In the genomic region with DNA sequence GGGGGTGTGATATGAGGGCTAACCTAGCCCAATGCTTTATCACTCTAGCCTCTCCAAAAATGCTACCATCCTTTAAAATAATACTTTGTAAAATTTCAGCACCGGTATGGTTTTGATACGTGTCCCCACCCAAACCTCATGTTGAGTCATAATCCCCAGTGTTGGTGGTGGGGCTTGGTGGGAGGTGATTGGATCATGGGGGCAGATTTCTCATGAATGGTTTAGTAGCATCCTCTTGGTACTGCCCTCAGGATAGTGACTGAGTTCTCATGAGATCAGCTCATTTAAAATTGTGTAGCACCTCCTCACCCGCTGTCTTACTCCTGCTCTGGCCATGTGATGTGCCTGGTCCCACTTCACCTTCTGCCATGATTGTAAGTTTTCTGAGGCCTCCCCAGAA, we compare ENCODE assay signal across 15 cellular contexts. TPM values are rescaled to one million over a fixed set of nuclear protein-coding genes. Genes with fewer than 3 reads are reported as not detected.
A peak's percentile ranks its signal among the peaks of the same experiment; 100 is the strongest.
DNase-seq lines count a peak whose midpoint lies in the region; ATAC-seq and TF ChIP-seq lines count a peak whose summit lies in the region.
"Had no signal": no experiment of that assay in that cellular context is flagged by ENCODE, and none has a peak within 500 bp of the region (broad histone marks: within the 10 kb centered on the region; RNA-seq: fewer than 3 reads in every experiment).

No MANE protein-coding gene starts in this region.

- no peak overlapping the region for H3K4me2 ChIP-seq in SK-N-SH
- H3K4me2 ChIP-seq: BLaER1 had no signal

- no peaks in the 10 kb centered on the region for H3K9me3 ChIP-seq in SK-N-SH
- H3K9me3 ChIP-seq: BLaER1, HAP-1 had no signal

- no peaks in the 10 kb centered on the region for H3K9me2 ChIP-seq in SK-N-SH

- no peak overlapping the region for H2AFZ ChIP-seq in SK-N-SH (ENCODE audit: low read depth)

- WGBS in SK-N-SH (ENCODE audit: low lambda C conversion rate), result 100% methylated on average over 1 of the region's 3 CpGs

- H3K36me3 ChIP-seq in SK-N-SH (replicated peaks in 1 of 2; ENCODE audit: control insufficient read depth in 1 of 2, insufficient read depth in 2 of 2, low read length in 1 of 2), result no peaks in the 10 kb centered on the region
- H3K36me3 ChIP-seq: BLaER1, HAP-1 had no signal

- POLR2A ChIA-PET in activated CD4-positive, alpha-beta memory T cell treated with anti-CD3 and anti-CD28 coated beads for 36 hours (lab: Charles Lee), result no interaction called here
- POLR2A ChIA-PET in activated CD4-positive, alpha-beta memory T cell treated with anti-CD3 and anti-CD28 coated beads, Interleukin-2, amount 10 ng/mL, durations not matched to agents 7 days and 5 days (lab: Charles Lee), result no interaction called here
- POLR2A ChIA-PET in SK-N-SH (lab: Yijun Ruan, JAX), result no interaction called here

- no peaks in the 10 kb centered on the region for H3K36me3 Mint-ChIP-seq in activated CD4-positive, alpha-beta memory T cell treated with anti-CD3 and anti-CD28 coated beads for 36 hours
- no peaks in the 10 kb centered on the region for H3K36me3 Mint-ChIP-seq in activated CD4-positive, alpha-beta memory T cell treated with anti-CD3 and anti-CD28 coated beads, Interleukin-2, amount 10 ng/mL, durations not matched to agents 7 days and 5 days (ENCODE audit: low read depth)
- H3K36me3 Mint-ChIP-seq in activated naive CD4-positive, alpha-beta T cell treated with anti-CD3 and anti-CD28 coated beads, Interleukin-2, amount 10 ng/mL, durations not matched to agents 7 days and 5 days, result no peaks in the 10 kb centered on the region
- no peaks in the 10 kb centered on the region for H3K36me3 Mint-ChIP-seq in activated naive CD8-positive, alpha-beta T cell treated with anti-CD3 and anti-CD28 coated beads for 36 hours
- H3K36me3 Mint-ChIP-seq: CD4-positive, CD25-positive, alpha-beta regulatory T cell had no signal

- no peak overlapping the region for H3K4me3 Mint-ChIP-seq in activated CD4-positive, alpha-beta memory T cell treated with anti-CD3 and anti-CD28 coated beads for 36 hours
- H3K4me3 Mint-ChIP-seq in activated CD4-positive, alpha-beta memory T cell treated with anti-CD3 and anti-CD28 coated beads, Interleukin-2, amount 10 ng/mL, durations not matched to agents 7 days and 5 days, result no peak overlapping the region
- H3K4me3 Mint-ChIP-seq in activated naive CD4-positive, alpha-beta T cell treated with anti-CD3 and anti-CD28 coated beads, Interleukin-2, amount 10 ng/mL, durations not matched to agents 7 days and 5 days, result no peak overlapping the region
- H3K4me3 Mint-ChIP-seq in activated naive CD8-positive, alpha-beta T cell treated with anti-CD3 and anti-CD28 coated beads for 36 hours, result no peak overlapping the region
- H3K4me3 Mint-ChIP-seq: CD4-positive, CD25-positive, alpha-beta regulatory T cell had no signal

- H3K4me3 ChIP-seq in SK-N-SH (ENCODE audit: low read depth in 2 of 2, low read length in 1 of 2), result no peak overlapping the region
- H3K4me3 ChIP-seq: BLaER1, HAP-1 had no signal

- H3F3A ChIP-seq in SK-N-SH (replicated peaks; ENCODE audit: insufficient read depth), result no peaks in the 10 kb centered on the region

- H3K27ac Mint-ChIP-seq in activated CD4-positive, alpha-beta memory T cell treated with anti-CD3 and anti-CD28 coated beads for 36 hours, result no peak overlapping the region
- no peak overlapping the region for H3K27ac Mint-ChIP-seq in activated CD4-positive, alpha-beta memory T cell treated with anti-CD3 and anti-CD28 coated beads, Interleukin-2, amount 10 ng/mL, durations not matched to agents 7 days and 5 days
- H3K27ac Mint-ChIP-seq in activated naive CD4-positive, alpha-beta T cell treated with anti-CD3 and anti-CD28 coated beads, Interleukin-2, amount 10 ng/mL, durations not matched to agents 7 days and 5 days, result no peak overlapping the region
- H3K27ac Mint-ChIP-seq in activated naive CD8-positive, alpha-beta T cell treated with anti-CD3 and anti-CD28 coated beads for 36 hours, result no peak overlapping the region
- H3K27ac Mint-ChIP-seq: CD4-positive, CD25-positive, alpha-beta regulatory T cell had no signal

- H4K20me1 ChIP-seq in SK-N-SH (ENCODE audit: insufficient read depth), result no peaks in the 10 kb centered on the region
- H4K20me1 ChIP-seq: BLaER1 had no signal

- no peak for TF ChIP-seq CTCF in SK-N-SH (IDR thresholded peaks at IDR 0.05)

- CTCF ChIA-PET in activated CD4-positive, alpha-beta memory T cell treated with anti-CD3 and anti-CD28 coated beads for 36 hours (lab: Charles Lee), result interaction anchor here (0.8 kb wide), 1 partner anchor 40 kb away, joined by 4 read pairs; no protein-coding TSS in a partner anchor
- CTCF ChIA-PET in activated CD4-positive, alpha-beta memory T cell treated with anti-CD3 and anti-CD28 coated beads, Interleukin-2, amount 10 ng/mL, durations not matched to agents 7 days and 5 days (lab: Charles Lee), result interaction anchor here (0.6 to 0.9 kb wide), 3 partner anchors 14 to 198 kb away, joined by 3 to 4 read pairs (median 3); no protein-coding TSS in a partner anchor
- CTCF ChIA-PET in activated naive CD4-positive, alpha-beta T cell treated with anti-CD3 and anti-CD28 coated beads, Interleukin-2, amount 10 ng/mL, durations not matched to agents 7 days and 5 days (lab: Charles Lee), result no interaction called here
- CTCF ChIA-PET in SK-N-SH (lab: Yijun Ruan, JAX), result interaction anchor here (0.9 kb wide), 1 partner anchor 11 kb away, joined by 4 read pairs; no protein-coding TSS in a partner anchor

- peak; percentile 29 for DNase-seq in activated CD4-positive, alpha-beta memory T cell treated with anti-CD3 and anti-CD28 coated beads for 36 hours
- no peak for DNase-seq in activated CD4-positive, alpha-beta memory T cell treated with anti-CD3 and anti-CD28 coated beads, Interleukin-2, amount 10 ng/mL, durations not matched to agents 7 days and 5 days
- DNase-seq in activated naive CD4-positive, alpha-beta T cell treated with Interleukin-2 at 50 U/mL for 16 hours, result peak; percentile 22
- no peak for DNase-seq in activated naive CD4-positive, alpha-beta T cell treated with anti-CD3 and anti-CD28 coated beads, Interleukin-2, amount 10 ng/mL, durations not matched to agents 7 days and 5 days
- peak; percentile 8 for DNase-seq in activated naive CD8-positive, alpha-beta T cell treated with anti-CD3 and anti-CD28 coated beads for 36 hours
- peak; percentile 19 for DNase-seq in stimulated activated naive CD8-positive, alpha-beta T cell treated with anti-CD3 and anti-CD28 coated beads, Interleukin-15, Interleukin-2, amounts not matched to agents 100 U/mL and 50 U/mL, for 24 hours
- DNase-seq in SK-N-SH (no peak), cardiac septum (ENCODE audit: low spot score) (no peak)
- DNase-seq: 8988T; AML-193; CD4-positive, CD25-positive, alpha-beta regulatory T cell; DMS53; GF-D8 had no signal

- no peaks in the 10 kb centered on the region for H3K27me3 Mint-ChIP-seq in activated CD4-positive, alpha-beta memory T cell treated with anti-CD3 and anti-CD28 coated beads for 36 hours
- H3K27me3 Mint-ChIP-seq in activated CD4-positive, alpha-beta memory T cell treated with anti-CD3 and anti-CD28 coated beads, Interleukin-2, amount 10 ng/mL, durations not matched to agents 7 days and 5 days, result peaks cover 2% of the 10 kb centered on the region
- peaks cover 5% of the 10 kb centered on the region for H3K27me3 Mint-ChIP-seq in activated naive CD4-positive, alpha-beta T cell treated with anti-CD3 and anti-CD28 coated beads, Interleukin-2, amount 10 ng/mL, durations not matched to agents 7 days and 5 days
- no peaks in the 10 kb centered on the region for H3K27me3 Mint-ChIP-seq in activated naive CD8-positive, alpha-beta T cell treated with anti-CD3 and anti-CD28 coated beads for 36 hours

- peaks cover 0 to 1% of the 10 kb centered on the region in 2 experiments; a peak in 1 of 4 replicates for H3K4me1 ChIP-seq in SK-N-SH (ENCODE audit: control insufficient read depth in 1 of 2, insufficient read depth in 2 of 2, low read depth in 1 of 2, low read length in 1 of 2)
- H3K4me1 ChIP-seq: HAP-1 had no signal

- H3K27ac ChIP-seq in SK-N-SH (ENCODE audit: low read depth in 2 of 2, low read length in 1 of 2), result no peak overlapping the region
- H3K27ac ChIP-seq: BLaER1 had no signal

- peak; percentile 86 for ATAC-seq in stimulated activated naive CD8-positive, alpha-beta T cell treated with anti-CD3 and anti-CD28 coated beads, Interleukin-15, Interleukin-2, amounts not matched to agents 100 U/mL and 50 U/mL, for 24 hours

- no peak for TF ChIP-seq RAD21 in SK-N-SH (IDR thresholded peaks at IDR 0.05; ENCODE audit: low read length)

- no peaks in the 10 kb centered on the region for H3K4me1 Mint-ChIP-seq in activated CD4-positive, alpha-beta memory T cell treated with anti-CD3 and anti-CD28 coated beads for 36 hours (ENCODE audit: low read depth)
- peaks cover 6% of the 10 kb centered on the region for H3K4me1 Mint-ChIP-seq in activated CD4-positive, alpha-beta memory T cell treated with anti-CD3 and anti-CD28 coated beads, Interleukin-2, amount 10 ng/mL, durations not matched to agents 7 days and 5 days
- H3K4me1 Mint-ChIP-seq in activated naive CD4-positive, alpha-beta T cell treated with anti-CD3 and anti-CD28 coated beads, Interleukin-2, amount 10 ng/mL, durations not matched to agents 7 days and 5 days, result no peaks in the 10 kb centered on the region
- peaks cover 3% of the 10 kb centered on the region for H3K4me1 Mint-ChIP-seq in activated naive CD8-positive, alpha-beta T cell treated with anti-CD3 and anti-CD28 coated beads for 36 hours

- no peaks in the 10 kb centered on the region for H3K27me3 ChIP-seq in SK-N-SH (ENCODE audit: insufficient read depth)
- H3K27me3 ChIP-seq: BLaER1 had no signal

- H3K9ac ChIP-seq in SK-N-SH, result no peak overlapping the region
- H3K9ac ChIP-seq: BLaER1 had no signal

- no peak for TF ChIP-seq EP300 in SK-N-SH (IDR thresholded peaks at IDR 0.05; ENCODE audit: borderline replicate concordance in 1 of 2, low read depth in 1 of 2, low read length in 1 of 2)

- H3K9me3 Mint-ChIP-seq in activated CD4-positive, alpha-beta memory T cell treated with anti-CD3 and anti-CD28 coated beads for 36 hours, result no peaks in the 10 kb centered on the region
- no peaks in the 10 kb centered on the region for H3K9me3 Mint-ChIP-seq in activated CD4-positive, alpha-beta memory T cell treated with anti-CD3 and anti-CD28 coated beads, Interleukin-2, amount 10 ng/mL, durations not matched to agents 7 days and 5 days
- H3K9me3 Mint-ChIP-seq in activated naive CD4-positive, alpha-beta T cell treated with anti-CD3 and anti-CD28 coated beads, Interleukin-2, amount 10 ng/mL, durations not matched to agents 7 days and 5 days, result no peaks in the 10 kb centered on the region
- peaks cover 1% of the 10 kb centered on the region for H3K9me3 Mint-ChIP-seq in activated naive CD8-positive, alpha-beta T cell treated with anti-CD3 and anti-CD28 coated beads for 36 hours
- H3K9me3 Mint-ChIP-seq: CD4-positive, CD25-positive, alpha-beta regulatory T cell had no signal

- intact Hi-C loops in activated CD4-positive, alpha-beta memory T cell treated with anti-CD3 and anti-CD28 coated beads for 36 hours (cut with micrococcal nuclease), result no loop called here
- intact Hi-C loops in cardiac septum (cut with DNase I), result no loop called here

- H3K79me2 ChIP-seq in SK-N-SH (ENCODE audit: insufficient read depth), result no peaks in the 10 kb centered on the region

RNA-seq across cellular contexts. Expression of gene ANKH, which starts 35.0 kb away (rescaled TPM):
- total RNA-seq in activated CD4-positive, alpha-beta memory T cell treated with anti-CD3 and anti-CD28 coated beads for 36 hours, result 100 to 1,000 TPM; 123 to 128 TPM
- total RNA-seq in activated CD4-positive, alpha-beta memory T cell treated with anti-CD3 and anti-CD28 coated beads, Interleukin-2, amount 10 ng/mL, durations not matched to agents 7 days and 5 days, result 10 to 100 TPM; 83.7 to 87.0 TPM
- total RNA-seq in activated naive CD8-positive, alpha-beta T cell treated with anti-CD3 and anti-CD28 coated beads for 36 hours, result 10 to 100 TPM; 82.5 to 84.6 TPM
- 14.8 and 22.0 TPM in 2 replicates for polyA plus RNA-seq in SK-N-SH (2012; rRNA removed)
- 13.9 and 22.2 TPM in 2 replicates for polyA plus RNA-seq in SK-N-SH (2012; cell fraction: cytosol; rRNA removed)
- polyA plus RNA-seq in SK-N-SH (2012; cell fraction: nucleus; rRNA removed), result 14.6 and 16.6 TPM in 2 replicates
- total RNA-seq in cardiac septum, result 233 TPM

Comparison
In these comparisons a context has a peak if more than half of its experiments do, and no peak if none do; other contexts are left out.
1. DNase-seq: peak in activated CD4-positive, alpha-beta memory T cell treated with anti-CD3 and anti-CD28 coated beads for 36 hours (single experiment), activated naive CD4-positive, alpha-beta T cell treated with Interleukin-2 at 50 U/mL for 16 hours (single experiment), activated naive CD8-positive, alpha-beta T cell treated with anti-CD3 and anti-CD28 coated beads for 36 hours (single experiment) and stimulated activated naive CD8-positive, alpha-beta T cell treated with anti-CD3 and anti-CD28 coated beads, Interleukin-15, Interleukin-2, amounts not matched to agents 100 U/mL and 50 U/mL, for 24 hours (single experiment); none in activated CD4-positive, alpha-beta memory T cell treated with anti-CD3 and anti-CD28 coated beads, Interleukin-2, amount 10 ng/mL, durations not matched to agents 7 days and 5 days (single experiment), activated naive CD4-positive, alpha-beta T cell treated with anti-CD3 and anti-CD28 coated beads, Interleukin-2, amount 10 ng/mL, durations not matched to agents 7 days and 5 days (single experiment), SK-N-SH (single experiment) and cardiac septum (single experiment).